ENCODE assay signal across 1 cellular context in the genomic region with DNA sequence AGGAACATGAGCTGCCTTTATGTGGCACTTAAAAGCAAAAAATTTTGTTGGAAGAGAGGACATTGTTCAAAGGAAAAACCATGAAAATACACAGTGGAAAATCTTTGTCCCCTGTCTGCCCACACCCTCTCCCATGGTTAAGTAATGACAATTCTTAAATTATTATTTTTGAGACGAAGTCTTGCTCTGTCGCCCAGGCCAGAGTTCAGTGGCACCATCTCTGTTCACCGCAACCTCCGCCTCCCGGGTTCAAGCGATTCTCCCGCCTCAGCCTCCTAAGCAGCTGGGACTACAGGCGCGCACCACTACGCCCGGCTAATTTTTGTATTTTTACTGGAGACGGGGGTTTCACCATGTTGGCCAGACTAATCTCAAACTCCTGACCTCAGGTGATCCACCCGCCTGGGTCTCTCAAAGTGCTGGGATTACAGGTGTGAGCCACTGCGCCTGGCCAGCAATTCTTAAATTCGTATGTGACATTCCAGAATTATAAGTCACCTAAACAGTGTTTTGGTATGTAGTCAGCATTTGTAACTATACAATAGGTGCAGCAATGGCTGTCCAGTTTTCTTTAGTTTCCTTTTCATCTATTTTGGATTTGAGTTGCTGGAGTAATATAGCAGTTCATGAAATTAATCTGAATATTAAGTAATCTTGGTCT.
TF ChIP-seq lines count a peak whose summit lies in the region.

No MANE protein-coding gene starts in this region.

TF ChIP-seq in endothelial cell of umbilical vein, 7 proteins besides CTCF, POLR2A, EP300 and RAD21:
- no peak for TF ChIP-seq GATA2 (IDR thresholded peaks at IDR 0.05; ENCODE audit: insufficient read depth, insufficient read length, low read depth, low read length)
- TF ChIP-seq MYC (IDR thresholded peaks at IDR 0.05; ENCODE audit: low read depth, low read length) = no peak
- TF ChIP-seq JUN (IDR thresholded peaks at IDR 0.05; ENCODE audit: borderline replicate concordance, insufficient read depth, insufficient read length, low read depth) = no peak
- TF ChIP-seq FOS (IDR thresholded peaks at IDR 0.05; ENCODE audit: borderline replicate concordance, insufficient read depth, low read length) = no peak
- no peak for TF ChIP-seq POLR2AphosphoS5 (IDR thresholded peaks at IDR 0.05; ENCODE audit: insufficient read depth, low read depth, low read length)
- TF ChIP-seq MAX (IDR thresholded peaks at IDR 0.05; ENCODE audit: insufficient read depth, insufficient read length) = no peak
- TF ChIP-seq EZH2 (IDR thresholded peaks at IDR 0.05; ENCODE audit: borderline replicate concordance, low read depth, low read length, severe bottlenecking) = no peak
